ENCODE assay signal across 1 cellular context in genomic region chr6:151451950-151452749, GRCh38.
TF ChIP-seq lines count a peak whose summit lies in the region.

TSS of gene RMND1 (minus strand) at chr6:151452126. CDS start at chr6:151445811, 6,315 bp downstream.

TF ChIP-seq in HepG2, 621 proteins besides CTCF, POLR2A, EP300 and RAD21 (continued from another document and continues in another):
- TF ChIP-seq REST (IDR thresholded peaks at IDR 0.05; ENCODE audit: borderline replicate concordance in 1 of 2, low read depth in 1 of 2, low read length in 2 of 2) (peak in 1 of 2 experiments; percentile 54; a peak in 1 of 4 replicates), MBNL3 (CRISPR knock-in tag; conservative IDR thresholded peaks at IDR 0.05) (no peak), SNAPC5 (CRISPR knock-in tag; IDR thresholded peaks at IDR 0.05; ENCODE audit: borderline replicate concordance) (peak; percentile 95; the same call in 1 of the 2 replicates), ZNF577 (CRISPR knock-in tag; IDR thresholded peaks at IDR 0.05; ENCODE audit: borderline replicate concordance, low read depth) (no peak), ZNF841 (CRISPR knock-in tag; IDR thresholded peaks at IDR 0.05; ENCODE audit: borderline replicate concordance) (no peak), NONO (IDR thresholded peaks at IDR 0.05) (no peak), NONO (CRISPR knock-in tag; conservative IDR thresholded peaks at IDR 0.05) (peak; percentile 91), GPN1 (CRISPR knock-in tag; IDR thresholded peaks at IDR 0.05; ENCODE audit: borderline replicate concordance) (no peak), POLR2AphosphoS5 (IDR thresholded peaks at IDR 0.05; ENCODE audit: low read depth, low read length) (peak; percentile 93), GABPB1 (CRISPR knock-in tag; IDR thresholded peaks at IDR 0.05) (peak; percentile 98), ZNF18 (CRISPR knock-in tag; IDR thresholded peaks at IDR 0.05; ENCODE audit: insufficient replicate concordance) (peak; percentile 92), TCF7 (IDR thresholded peaks at IDR 0.05; ENCODE audit: low read depth) (peak; percentile 65), ZUFSP (CRISPR knock-in tag; IDR thresholded peaks at IDR 0.05; ENCODE audit: borderline replicate concordance) (no peak), HOXA9 (CRISPR knock-in tag; IDR thresholded peaks at IDR 0.05; ENCODE audit: borderline replicate concordance) (peak; percentile 95), SIX1 (CRISPR knock-in tag; IDR thresholded peaks at IDR 0.05; ENCODE audit: borderline replicate concordance) (peak; percentile 64; the same call in 1 of the 2 replicates), ZNF670 (CRISPR knock-in tag; IDR thresholded peaks at IDR 0.05; ENCODE audit: borderline replicate concordance) (peak; percentile 91; the same call in 1 of the 2 replicates), ZNF589 (CRISPR knock-in tag; conservative IDR thresholded peaks at IDR 0.05) (peak; percentile 78), CENPT (CRISPR knock-in tag; IDR thresholded peaks at IDR 0.05; ENCODE audit: low read depth) (0 out of 2 replicates have a peak, but pooled peaks have one; percentile 81), HMGA1 (CRISPR knock-in tag; conservative IDR thresholded peaks at IDR 0.05) (no peak), CCAR2 (optimal IDR thresholded peaks at IDR 0.05; ENCODE audit: low read depth, low read length) (peak; percentile 96), PCBP2 (optimal IDR thresholded peaks at IDR 0.05; ENCODE audit: low read depth, low read length, poor library complexity, severe bottlenecking) (no peak), NAIF1 (CRISPR knock-in tag; IDR thresholded peaks at IDR 0.05; ENCODE audit: borderline replicate concordance) (peak; percentile 94), ZFP41 (CRISPR knock-in tag; IDR thresholded peaks at IDR 0.05; ENCODE audit: borderline replicate concordance) (0 out of 2 replicates have a peak, but pooled peaks have one; percentile 81), ZNF615 (CRISPR knock-in tag; IDR thresholded peaks at IDR 0.05; ENCODE audit: borderline replicate concordance) (peak; percentile 97), PLSCR1 (CRISPR knock-in tag; IDR thresholded peaks at IDR 0.05; ENCODE audit: borderline replicate concordance) (no peak), MTERF4 (CRISPR knock-in tag; IDR thresholded peaks at IDR 0.05) (peak; percentile 45; the same call in 1 of the 2 replicates), ZBTB10 (CRISPR knock-in tag; IDR thresholded peaks at IDR 0.05; ENCODE audit: borderline replicate concordance) (peak; percentile 83), E2F1 (CRISPR knock-in tag; IDR thresholded peaks at IDR 0.05) (peak; percentile 98), GLI4 (CRISPR knock-in tag; IDR thresholded peaks at IDR 0.05; ENCODE audit: borderline replicate concordance) (no peak; the same call in 1 of the 2 replicates), CBX1 (IDR thresholded peaks at IDR 0.05; ENCODE audit: low read depth) (peak; percentile 95), THAP8 (CRISPR knock-in tag; IDR thresholded peaks at IDR 0.05; ENCODE audit: borderline replicate concordance) (no peak; the same call in 1 of the 2 replicates), KLF16 (CRISPR knock-in tag; IDR thresholded peaks at IDR 0.05) (peak in 1 of 2 experiments; percentile 99; a peak in 2 of 4 replicates), DBP (CRISPR knock-in tag; IDR thresholded peaks at IDR 0.05; ENCODE audit: not compliant biosample characterization) (peak; percentile 91), JARID2 (CRISPR knock-in tag; IDR thresholded peaks at IDR 0.05; ENCODE audit: insufficient replicate concordance) (peak; percentile 63), ZBTB44 (CRISPR knock-in tag; IDR thresholded peaks at IDR 0.05) (0 out of 2 replicates have a peak, but pooled peaks have one; percentile 32), ZNF569 (CRISPR knock-in tag; IDR thresholded peaks at IDR 0.05; ENCODE audit: borderline replicate concordance) (peak; percentile 98; the same call in 1 of the 2 replicates), TEAD2 (CRISPR knock-in tag; IDR thresholded peaks at IDR 0.05) (0 out of 2 replicates have a peak, but pooled peaks have one; percentile 70), NFIB (CRISPR knock-in tag; IDR thresholded peaks at IDR 0.05; ENCODE audit: borderline replicate concordance) (no peak), ZNF563 (CRISPR knock-in tag; IDR thresholded peaks at IDR 0.05) (peak; percentile 83; the same call in 1 of the 2 replicates), ZNF3 (CRISPR knock-in tag; IDR thresholded peaks at IDR 0.05) (no peak; the same call in 1 of the 2 replicates), ZNF557 (CRISPR knock-in tag; IDR thresholded peaks at IDR 0.05) (peak; percentile 96), ZNF10 (CRISPR knock-in tag; IDR thresholded peaks at IDR 0.05; ENCODE audit: borderline replicate concordance, low read depth) (no peak), BHLHE40 (IDR thresholded peaks at IDR 0.05; ENCODE audit: low read length) (peak; percentile 92)
